ENCODE assay signal across 30 cellular contexts in the genomic region with DNA sequence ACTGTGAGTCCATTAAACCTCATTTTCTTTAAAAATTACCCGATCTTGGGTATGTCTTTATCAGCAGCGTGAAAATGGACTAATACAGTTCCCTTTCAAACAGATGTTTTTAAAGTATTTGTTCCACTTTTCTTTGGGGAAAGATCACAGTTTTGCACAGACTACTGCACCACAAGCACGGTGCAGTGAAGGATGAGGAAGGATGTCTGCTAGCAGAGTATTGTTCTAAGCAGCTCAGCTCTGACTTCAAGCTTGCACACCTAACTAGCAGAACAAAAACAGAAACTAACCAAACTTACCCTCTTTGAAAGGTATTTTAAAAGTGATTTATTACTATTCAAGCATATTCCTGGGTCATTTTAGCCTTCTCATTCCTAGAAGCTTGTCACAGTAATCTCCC. TPM values are rescaled to one million over a fixed set of nuclear protein-coding genes. Genes with fewer than 3 reads are reported as not detected.
DNase-seq lines count a peak whose midpoint lies in the region; ATAC-seq, FAIRE-seq and TF ChIP-seq lines count a peak whose summit lies in the region.
"Had no signal": no experiment of that assay in that cellular context is flagged by ENCODE, and none has a peak within 500 bp of the region (broad histone marks: within the 10 kb centered on the region; RNA-seq: fewer than 3 reads in every experiment).

No MANE protein-coding gene starts in this region.

- dilution Hi-C loops in endothelial cell of umbilical vein (cut with MboI; ENCODE audit: extremely low pct_ligation_motif_present, low sequenced_read_pairs), result no loop called here

- DNase-seq in GM06990 (ENCODE audit: extremely low read depth, insufficient read length) (peak; percentile 9), endothelial cell of umbilical vein (ENCODE audit: low read depth, low spot score) (no peak), RCC 7860 (ENCODE audit: low spot score) (no peak), globus pallidus (ENCODE audit: low spot score) (no peak), HPDE6-E6E7 (ENCODE audit: extremely low spot score) (no peak), psoas muscle (no peak)
- DNase-seq: activated CD4-positive, CD25-positive, alpha-beta regulatory T cell; activated CD8-positive, alpha-beta memory T cell treated with anti-CD3 and anti-CD28 coated beads for 24 hours; activated T-cell treated with anti-CD3 and anti-CD28 coated beads, Interleukin-2, amount 50 U/mL, for 48 hours; effector CD8-positive, alpha-beta T cell; esophagus squamous epithelium; GDM1; IMR-90; midbrain; NCI-H1417 treated with DMSO at 0.1 percent for 48 hours; NCI-H774; nephron progenitor cell; PC-9; SJCRH30; stimulated activated CD4-positive, alpha-beta T cell treated with anti-CD3 and anti-CD28 coated beads, Interleukin-4, amount 100 ng/mL, for 24 hours; T-helper 17 cell; upper lobe of right lung had no signal

- H3K36me3 ChIP-seq in GM06990 (ENCODE audit: control insufficient read depth, insufficient read depth, low read length) (no peaks in the 10 kb centered on the region), endothelial cell of umbilical vein (ENCODE audit: control insufficient read depth in 2 of 2, extremely low read depth in 1 of 2, insufficient read depth in 2 of 2, low read length in 2 of 2) (no peaks in the 10 kb centered on the region), psoas muscle (ENCODE audit: insufficient read depth in 1 of 2, low read depth in 1 of 2) (no peaks in the 10 kb centered on the region)
- H3K36me3 ChIP-seq: BLaER1 treated with 17β-estradiol and CSF1 and Interleukin-3, amounts not matched to agents 10 nM and 100 nM; esophagus squamous epithelium; SJCRH30; upper lobe of right lung had no signal

- FAIRE-seq in endothelial cell of umbilical vein (lab: Jason Lieb, UNC), result peak; percentile 43
- FAIRE-seq in RCC 7860 (lab: Jason Lieb, UNC), result no peak
- FAIRE-seq: astrocyte, GM12892 had no signal

- POLR2A ChIA-PET in endothelial cell of umbilical vein (lab: Charles Lee), result no interaction called here

- H3K9me1 ChIP-seq in endothelial cell of umbilical vein (replicated peaks; ENCODE audit: control insufficient read depth, extremely low read depth, insufficient read depth, low read length), result no peaks in the 10 kb centered on the region

- H3K4me1 ChIP-seq in endothelial cell of umbilical vein (ENCODE audit: control insufficient read depth, extremely low read depth, insufficient read depth, low read length) (peaks cover 9% of the 10 kb centered on the region), psoas muscle (no peaks in the 10 kb centered on the region)
- H3K4me1 ChIP-seq: BLaER1 treated with 17β-estradiol and CSF1 and Interleukin-3, amounts not matched to agents 10 nM and 100 nM; esophagus squamous epithelium; SJCRH30; upper lobe of right lung had no signal

- intact Hi-C loops in endothelial cell of umbilical vein (cut with micrococcal nuclease) (no loop called here), psoas muscle (cut with DNase I) (no loop called here)

- no peaks in the 10 kb centered on the region for H3K79me2 ChIP-seq in endothelial cell of umbilical vein (ENCODE audit: control insufficient read depth, insufficient read depth, low read length)

- TF ChIP-seq CTCF in GM06990 (IDR thresholded peaks at IDR 0.05; ENCODE audit: insufficient read depth, low read length, poor library complexity, severe bottlenecking), result no peak
- no peak for TF ChIP-seq CTCF in endothelial cell of umbilical vein (IDR thresholded peaks at IDR 0.05; ENCODE audit: extremely low read depth in 1 of 2, insufficient read depth in 1 of 2, low read depth in 1 of 2, low read length in 2 of 2)
- TF ChIP-seq CTCF in psoas muscle (IDR thresholded peaks at IDR 0.05), result no peak

- no peaks in the 10 kb centered on the region for H4K20me1 ChIP-seq in endothelial cell of umbilical vein (replicated peaks; ENCODE audit: control insufficient read depth, extremely low read depth, insufficient read depth, low read length)
- H4K20me1 ChIP-seq: BLaER1 treated with 17β-estradiol and CSF1 and Interleukin-3, amounts not matched to agents 10 nM and 100 nM had no signal

- H3K27ac ChIP-seq in endothelial cell of umbilical vein (ENCODE audit: insufficient read depth, low read depth, low read length), result no peak overlapping the region
- H3K27ac ChIP-seq in psoas muscle, result no peak overlapping the region
- H3K27ac ChIP-seq: A549; BLaER1 treated with 17β-estradiol and CSF1 and Interleukin-3, amounts not matched to agents 10 nM and 100 nM; esophagus squamous epithelium; PC-9; SJCRH30; upper lobe of right lung had no signal

- H2AFZ ChIP-seq in endothelial cell of umbilical vein (ENCODE audit: low read depth, low read length), result no peak overlapping the region
- H2AFZ ChIP-seq: PC-9 had no signal

- H3K9ac ChIP-seq in endothelial cell of umbilical vein (replicated peaks; ENCODE audit: extremely low read depth, insufficient read depth, low read length), result no peak overlapping the region
- H3K9ac ChIP-seq: BLaER1 treated with 17β-estradiol and CSF1 and Interleukin-3, amounts not matched to agents 10 nM and 100 nM had no signal

- H3K4me3 ChIP-seq in GM06990 (replicated peaks; ENCODE audit: low read depth, low read length) (no peak overlapping the region), endothelial cell of umbilical vein (replicated peaks in 1 of 3; ENCODE audit: insufficient read depth in 1 of 3, low read depth in 1 of 3, low read length in 3 of 3) (no peak overlapping the region), psoas muscle (no peak overlapping the region)
- H3K4me3 ChIP-seq: A549; BLaER1 treated with 17β-estradiol and CSF1 and Interleukin-3, amounts not matched to agents 10 nM and 100 nM; esophagus squamous epithelium; PC-9; SJCRH30; smooth muscle cell; upper lobe of right lung had no signal

- H3K9me3 ChIP-seq in endothelial cell of umbilical vein (replicated peaks; ENCODE audit: control insufficient read depth, insufficient read depth, low read length), result no peaks in the 10 kb centered on the region
- no peaks in the 10 kb centered on the region for H3K9me3 ChIP-seq in psoas muscle
- H3K9me3 ChIP-seq: A549; BLaER1 treated with 17β-estradiol and CSF1 and Interleukin-3, amounts not matched to agents 10 nM and 100 nM; esophagus squamous epithelium; SJCRH30; upper lobe of right lung had no signal

- WGBS in psoas muscle, 3 donors, result 25 to 36% (median 29%) methylated on average over 3 of the region's 3 CpGs

- no peak overlapping the region for H3K4me2 ChIP-seq in endothelial cell of umbilical vein (ENCODE audit: insufficient read depth, low read length)
- H3K4me2 ChIP-seq: A549; BLaER1 treated with 17β-estradiol and CSF1 and Interleukin-3, amounts not matched to agents 10 nM and 100 nM; PC-9; smooth muscle cell had no signal

- ATAC-seq in GM19351 (IDR thresholded peaks at IDR 0.05; ENCODE audit: unreplicated experiment) (peak; percentile 84), HG03064 (IDR thresholded peaks at IDR 0.05; ENCODE audit: low read depth, unreplicated experiment) (peak; percentile 69), psoas muscle (no peak)
- ATAC-seq: A549, T-helper 17 cell, upper lobe of right lung had no signal

- no TSS peak for BruUV-seq in endothelial cell of umbilical vein (replicated peaks; lab: Mats Ljungman, UMichigan)

- H3K27me3 ChIP-seq in GM06990 (replicated peaks; ENCODE audit: control insufficient read depth, insufficient read depth, low read length), result no peaks in the 10 kb centered on the region
- no peaks in the 10 kb centered on the region for H3K27me3 ChIP-seq in endothelial cell of umbilical vein (ENCODE audit: control insufficient read depth in 2 of 2, insufficient read depth in 2 of 2, low read length in 2 of 2)
- peaks cover 0 to 5% (median 0%) of the 10 kb centered on the region in 3 donors for H3K27me3 ChIP-seq in psoas muscle (ENCODE audit: insufficient read depth in 3 of 3, low read length in 2 of 3)
- H3K27me3 ChIP-seq: BLaER1 treated with 17β-estradiol and CSF1 and Interleukin-3, amounts not matched to agents 10 nM and 100 nM; esophagus squamous epithelium; SJCRH30; upper lobe of right lung had no signal

- CTCF ChIA-PET in endothelial cell of umbilical vein (lab: Charles Lee), result interaction anchor here (1.3 kb wide), 1 partner anchor 45 kb away, joined by 8 read pairs; no protein-coding TSS in a partner anchor

- TF ChIP-seq POLR2A in endothelial cell of umbilical vein (IDR thresholded peaks at IDR 0.05; ENCODE audit: low read depth, low read length), result no peak

TF ChIP-seq in endothelial cell of umbilical vein, 7 proteins besides CTCF, POLR2A, EP300 and RAD21 (continues in another document):
- TF ChIP-seq EZH2 (IDR thresholded peaks at IDR 0.05; ENCODE audit: borderline replicate concordance, low read depth, low read length, severe bottlenecking) (no peak), FOS (IDR thresholded peaks at IDR 0.05; ENCODE audit: borderline replicate concordance, insufficient read depth, low read length) (no peak), POLR2AphosphoS5 (IDR thresholded peaks at IDR 0.05; ENCODE audit: insufficient read depth, low read depth, low read length) (no peak)
- TF ChIP-seq, protein P1, sequence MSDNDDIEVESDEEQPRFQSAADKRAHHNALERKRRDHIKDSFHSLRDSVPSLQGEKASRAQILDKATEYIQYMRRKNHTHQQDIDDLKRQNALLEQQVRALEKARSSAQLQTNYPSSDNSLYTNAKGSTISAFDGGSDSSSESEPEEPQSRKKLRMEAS (IDR thresholded peaks at IDR 0.05; ENCODE audit: insufficient read depth, insufficient read length), result no peak

RNA-seq across cellular contexts. Expression of a gene that starts 20.0 kb away (rescaled TPM):
- 1.9 and 2.1 TPM in 2 replicates for total RNA-seq in endothelial cell of umbilical vein
- polyA plus RNA-seq in endothelial cell of umbilical vein, result 0.38 and 0.52 TPM in 2 replicates
- polyA plus RNA-seq in endothelial cell of umbilical vein (2011; cell fraction: cytosol; rRNA removed), result 0.74 and 0.80 TPM in 2 replicates
- 0.52 and 0.58 TPM in 2 replicates for polyA plus RNA-seq in endothelial cell of umbilical vein (2011; cell fraction: nucleus; rRNA removed)
- polyA plus RNA-seq in endothelial cell of umbilical vein (2012), result 2.5 and 2.8 TPM in 2 replicates
- polyA minus RNA-seq in endothelial cell of umbilical vein, result 0.75 and 0.79 TPM in 2 replicates
- 0.72 TPM for polyA minus RNA-seq in endothelial cell of umbilical vein (2011; cell fraction: cytosol; rRNA and poly(A)+ RNA removed)
- 0.38 TPM in 2 replicates for polyA minus RNA-seq in endothelial cell of umbilical vein (2011; cell fraction: nucleus; rRNA and poly(A)+ RNA removed)
- total RNA-seq in psoas muscle, result 1 to 10 TPM; 2.0 to 8.7 (median 5.7) TPM
- polyA plus RNA-seq in psoas muscle, result 1 to 10 TPM; 2.0 to 4.6 (median 2.7) TPM

RNA-seq across cellular contexts. Expression of a gene that starts 20.4 kb away (rescaled TPM):
- total RNA-seq in endothelial cell of umbilical vein (0.30 and 0.35 TPM in 2 replicates), psoas muscle (not detected)
- polyA plus RNA-seq in endothelial cell of umbilical vein (0.07 and 0.13 TPM in 2 replicates), psoas muscle (under 1 TPM in 2 of 3 donors, not detected in 1; 0.03 to 0.05 TPM)
- 0.04 and 0.06 TPM in 2 replicates for polyA plus RNA-seq in endothelial cell of umbilical vein (2011; cell fraction: cytosol; rRNA removed)
- 0.04 and 0.25 TPM in 2 replicates for polyA plus RNA-seq in endothelial cell of umbilical vein (2011; cell fraction: nucleus; rRNA removed)
- polyA plus RNA-seq in endothelial cell of umbilical vein (2012), result 0.13 and 0.16 TPM in 2 replicates
- 0.21 TPM in 1 of 2 replicates, not detected in the other for polyA minus RNA-seq in endothelial cell of umbilical vein
- not detected for polyA minus RNA-seq in endothelial cell of umbilical vein (2011; cell fraction: cytosol; rRNA and poly(A)+ RNA removed)
- 0.14 TPM in 1 of 2 replicates, not detected in the other for polyA minus RNA-seq in endothelial cell of umbilical vein (2011; cell fraction: nucleus; rRNA and poly(A)+ RNA removed)
- total RNA-seq: glomerular endothelial cell, IMR-90, SJCRH30 had no signal
- polyA plus RNA-seq: IMR-90, smooth muscle cell had no signal

Comparison
In these comparisons a context has a peak if more than half of its experiments do, and no peak if none do; other contexts are left out.
1. ATAC-seq: peak in GM19351 (single experiment) and HG03064 (single experiment); none in psoas muscle (0 of 4).